Comparison of ENCODE assay signal across 34 cellular contexts in genomic region chr13:61453121-61453520, GRCh38. TPM values are rescaled to one million over a fixed set of nuclear protein-coding genes. Genes with fewer than 3 reads are reported as not detected.
"Had no signal": no experiment of that assay in that cellular context is flagged by ENCODE, and none has a peak within 500 bp of the region (broad histone marks: within the 10 kb centered on the region; RNA-seq: fewer than 3 reads in every experiment).

No MANE protein-coding gene starts in this region.

- H3K36me3 Mint-ChIP-seq: activated CD8-positive, alpha-beta memory T cell treated with anti-CD3 and anti-CD28 coated beads, Interleukin-2, amount 10 ng/mL, durations not matched to agents 7 days and 5 days; activated naive CD4-positive, alpha-beta T cell treated with anti-CD3 and anti-CD28 coated beads, Interleukin-2, amount 50 U/mL, for 72 hours; activated naive CD8-positive, alpha-beta T cell treated with anti-CD3 and anti-CD28 coated beads for 36 hours; WTC11 had no signal

- H3K27me3 Mint-ChIP-seq: activated CD4-positive, alpha-beta memory T cell treated with anti-CD3 and anti-CD28 coated beads, Interleukin-2, amount 10 ng/mL, durations not matched to agents 7 days and 5 days; activated CD4-positive, alpha-beta T cell treated with anti-CD3 and anti-CD28 coated beads for 36 hours; activated CD4-positive, alpha-beta T cell treated with anti-CD3 and anti-CD28 coated beads, Interleukin-2, amount 10 ng/mL, durations not matched to agents 7 days and 5 days; activated CD8-positive, alpha-beta memory T cell treated with anti-CD3 and anti-CD28 coated beads, Interleukin-2, amount 10 ng/mL, durations not matched to agents 7 days and 5 days; activated naive CD8-positive, alpha-beta T cell treated with anti-CD3 and anti-CD28 coated beads for 36 hours; activated T-cell treated with anti-CD3 and anti-CD28 coated beads, Interleukin-2, amount 50 U/mL, for 24 hours had no signal

- ATAC-seq: activated CD4-positive, alpha-beta T cell treated with anti-CD3 and anti-CD28 coated beads for 36 hours; activated CD4-positive, CD25-positive, alpha-beta regulatory T cell treated with anti-CD3 and anti-CD28 coated beads, Interleukin-2, amount 50 U/mL, for 24 hours; activated CD8-positive, alpha-beta memory T cell treated with anti-CD3 and anti-CD28 coated beads, Interleukin-2, amount 10 ng/mL, durations not matched to agents 7 days and 5 days; activated CD8-positive, alpha-beta T cell treated with anti-CD3 and anti-CD28 coated beads, Interleukin-2, amount 10 ng/mL, durations not matched to agents 7 days and 5 days; activated naive CD4-positive, alpha-beta T cell treated with anti-CD3 and anti-CD28 coated beads, Interleukin-2, amount 50 U/mL, for 72 hours; body of pancreas; WTC11 had no signal

- H3K4me3 Mint-ChIP-seq: activated CD4-positive, alpha-beta memory T cell treated with anti-CD3 and anti-CD28 coated beads, Interleukin-2, amount 10 ng/mL, durations not matched to agents 7 days and 5 days; activated CD4-positive, alpha-beta T cell treated with anti-CD3 and anti-CD28 coated beads for 36 hours; activated CD4-positive, alpha-beta T cell treated with anti-CD3 and anti-CD28 coated beads, Interleukin-2, amount 10 ng/mL, durations not matched to agents 7 days and 5 days; activated CD8-positive, alpha-beta memory T cell treated with anti-CD3 and anti-CD28 coated beads, Interleukin-2, amount 10 ng/mL, durations not matched to agents 7 days and 5 days; activated CD8-positive, alpha-beta T cell treated with anti-CD3 and anti-CD28 coated beads, Interleukin-2, amount 10 ng/mL, durations not matched to agents 7 days and 5 days; activated naive CD4-positive, alpha-beta T cell treated with anti-CD3 and anti-CD28 coated beads for 36 hours; activated naive CD8-positive, alpha-beta T cell treated with anti-CD3 and anti-CD28 coated beads for 36 hours; activated T-cell treated with anti-CD3 and anti-CD28 coated beads, Interleukin-2, amount 50 U/mL, for 24 hours; T-helper 2 cell treated with Interferon-gamma antibody and Interleukin-4, amounts not matched to agents 5 μg/mL and 100 μg/mL, for 36 hours; WTC11 had no signal

- FAIRE-seq: astrocyte, colon had no signal

- H3K9me3 Mint-ChIP-seq: activated CD4-positive, alpha-beta memory T cell treated with anti-CD3 and anti-CD28 coated beads, Interleukin-2, amount 10 ng/mL, durations not matched to agents 7 days and 5 days; activated CD4-positive, alpha-beta T cell treated with anti-CD3 and anti-CD28 coated beads, Interleukin-2, amount 10 ng/mL, durations not matched to agents 7 days and 5 days had no signal

- H3K4me1 Mint-ChIP-seq: activated CD4-positive, alpha-beta memory T cell treated with anti-CD3 and anti-CD28 coated beads, Interleukin-2, amount 10 ng/mL, durations not matched to agents 7 days and 5 days; activated CD4-positive, alpha-beta T cell treated with anti-CD3 and anti-CD28 coated beads for 36 hours; activated CD4-positive, alpha-beta T cell treated with anti-CD3 and anti-CD28 coated beads, Interleukin-2, amount 10 ng/mL, durations not matched to agents 7 days and 5 days; activated CD8-positive, alpha-beta memory T cell treated with anti-CD3 and anti-CD28 coated beads, Interleukin-2, amount 10 ng/mL, durations not matched to agents 7 days and 5 days; activated naive CD8-positive, alpha-beta T cell treated with anti-CD3 and anti-CD28 coated beads for 36 hours; WTC11 had no signal

- DNase-seq: activated CD4-positive, alpha-beta memory T cell treated with anti-CD3 and anti-CD28 coated beads, Interleukin-2, amount 10 ng/mL, durations not matched to agents 7 days and 5 days; activated CD4-positive, alpha-beta T cell treated with anti-CD3 and anti-CD28 coated beads for 1 hour; activated CD4-positive, alpha-beta T cell treated with anti-CD3 and anti-CD28 coated beads for 36 hours; activated CD4-positive, alpha-beta T cell treated with anti-CD3 and anti-CD28 coated beads for 48 hours; activated CD4-positive, alpha-beta T cell treated with anti-CD3 and anti-CD28 coated beads, Interleukin-2, amount 10 ng/mL, durations not matched to agents 7 days and 5 days; activated CD4-positive, alpha-beta T cell treated with anti-CD3 and anti-CD28 coated beads, Interleukin-2, amount 50 U/mL, for 48 hours; activated CD4-positive, CD25-positive, alpha-beta regulatory T cell; activated CD8-positive, alpha-beta memory T cell treated with anti-CD3 and anti-CD28 coated beads for 24 hours; activated CD8-positive, alpha-beta memory T cell treated with anti-CD3 and anti-CD28 coated beads, Interleukin-2, amount 10 ng/mL, durations not matched to agents 7 days and 5 days; activated CD8-positive, alpha-beta memory T cell treated with anti-CD3 and anti-CD28 coated beads, Interleukin-2, amount 50 U/mL, for 48 hours; activated CD8-positive, alpha-beta T cell treated with anti-CD3 and anti-CD28 coated beads, Interleukin-2, amount 10 ng/mL, durations not matched to agents 7 days and 5 days; activated effector memory CD4-positive, alpha-beta T cell treated with anti-CD3 and anti-CD28 coated beads, Interleukin-2, amount 50 U/mL, for 16 hours; activated gamma-delta T cell treated with Interleukin-2 at 50 U/mL for 16 hours; activated naive CD4-positive, alpha-beta T cell; activated naive CD4-positive, alpha-beta T cell treated with anti-CD3 and anti-CD28 coated beads for 36 hours; activated naive CD4-positive, alpha-beta T cell treated with anti-CD3 and anti-CD28 coated beads, Interleukin-2, amount 50 U/mL, for 16 hours; activated naive CD8-positive, alpha-beta T cell treated with anti-CD3 and anti-CD28 coated beads for 36 hours; activated T-cell treated with anti-CD3 and anti-CD28 coated beads, Interleukin-2, amount 50 U/mL, for 24 hours; activated T-cell treated with anti-CD3 and anti-CD28 coated beads, Interleukin-2, amount 50 U/mL, for 48 hours; adrenal gland; amniotic stem cell; aorta; body of pancreas; brain microvascular endothelial cell; central memory CD4-positive, alpha-beta T cell; T-helper 2 cell; T-helper 9 cell; WERI-Rb-1 had no signal

- H3K27ac Mint-ChIP-seq: activated CD4-positive, alpha-beta memory T cell treated with anti-CD3 and anti-CD28 coated beads, Interleukin-2, amount 10 ng/mL, durations not matched to agents 7 days and 5 days; activated CD4-positive, alpha-beta T cell treated with anti-CD3 and anti-CD28 coated beads for 36 hours; activated CD4-positive, alpha-beta T cell treated with anti-CD3 and anti-CD28 coated beads, Interleukin-2, amount 10 ng/mL, durations not matched to agents 7 days and 5 days; activated CD8-positive, alpha-beta memory T cell treated with anti-CD3 and anti-CD28 coated beads, Interleukin-2, amount 10 ng/mL, durations not matched to agents 7 days and 5 days; activated CD8-positive, alpha-beta T cell treated with anti-CD3 and anti-CD28 coated beads, Interleukin-2, amount 10 ng/mL, durations not matched to agents 7 days and 5 days; activated naive CD4-positive, alpha-beta T cell treated with anti-CD3 and anti-CD28 coated beads for 36 hours; activated naive CD4-positive, alpha-beta T cell treated with anti-CD3 and anti-CD28 coated beads, Interleukin-2, amount 50 U/mL, for 72 hours; activated naive CD8-positive, alpha-beta T cell treated with anti-CD3 and anti-CD28 coated beads for 36 hours; activated T-cell treated with anti-CD3 and anti-CD28 coated beads, Interleukin-2, amount 50 U/mL, for 24 hours; T-helper 2 cell treated with Interferon-gamma antibody and Interleukin-4, amounts not matched to agents 5 μg/mL and 100 μg/mL, for 36 hours; WTC11 had no signal

RNA-seq across cellular contexts. Expression of gene PCDH20, which starts 37.5 kb away (rescaled TPM):
- total RNA-seq: activated CD4-positive, alpha-beta memory T cell treated with anti-CD3 and anti-CD28 coated beads, Interleukin-2, amount 10 ng/mL, durations not matched to agents 7 days and 5 days; activated CD4-positive, alpha-beta T cell treated with anti-CD3 and anti-CD28 coated beads for 36 hours; activated CD4-positive, alpha-beta T cell treated with anti-CD3 and anti-CD28 coated beads, Interleukin-2, amount 10 ng/mL, durations not matched to agents 7 days and 5 days; activated CD8-positive, alpha-beta memory T cell treated with anti-CD3 and anti-CD28 coated beads, Interleukin-2, amount 10 ng/mL, durations not matched to agents 7 days and 5 days; activated CD8-positive, alpha-beta T cell treated with anti-CD3 and anti-CD28 coated beads, Interleukin-2, amount 10 ng/mL, durations not matched to agents 7 days and 5 days; activated naive CD4-positive, alpha-beta T cell treated with anti-CD3 and anti-CD28 coated beads for 36 hours; activated naive CD4-positive, alpha-beta T cell treated with anti-CD3 and anti-CD28 coated beads, Interleukin-2, amount 50 U/mL, for 72 hours; activated naive CD8-positive, alpha-beta T cell treated with anti-CD3 and anti-CD28 coated beads for 36 hours had no signal
